8 cellular contexts compared by ENCODE assay signal in genomic region chr10:110137142-110137545, GRCh38.
DNase-seq lines count a peak whose midpoint lies in the region; ATAC-seq, FAIRE-seq and TF ChIP-seq lines count a peak whose summit lies in the region.

No MANE protein-coding gene starts in this region.

- peak; percentile 72 for FAIRE-seq in endothelial cell of umbilical vein (lab: Jason Lieb, UNC)

- peaks cover 3% of the 10 kb centered on the region; the same call in 1 of the 2 replicates for H3K27me3 Mint-ChIP-seq in H9 (ENCODE audit: low read depth)

- H3K79me2 ChIP-seq in H9 (ENCODE audit: insufficient read depth, low read length): no peaks in the 10 kb centered on the region
- H3K79me2 ChIP-seq in endothelial cell of umbilical vein (ENCODE audit: control insufficient read depth, insufficient read depth, low read length): no peaks in the 10 kb centered on the region

- peak; percentile 82 to 88 for ATAC-seq in activated CD4-positive, CD25-positive, alpha-beta regulatory T cell treated with anti-CD3 and anti-CD28 coated beads, Interleukin-2, amount 50 U/mL, for 24 hours
- ATAC-seq in mucosa of descending colon: peak; percentile 82

- peaks cover 2 to 16% (median 14%) of the 10 kb centered on the region in 3 experiments; a peak in 5 of 7 replicates for H3K36me3 Mint-ChIP-seq in H9 (ENCODE audit: insufficient read depth in 1 of 3, low read depth in 3 of 3)

- no peak overlapping the region for H4K8ac ChIP-seq in H9 (replicated peaks; ENCODE audit: insufficient read length, low read depth, low read length)

- H2BK15ac ChIP-seq in H9 (ENCODE audit: low read depth, low read length): no peak overlapping the region

- no peak overlapping the region for H3K4me3 Mint-ChIP-seq in H9

- H2AK5ac ChIP-seq in H9 (ENCODE audit: insufficient read length, low read length): no peak overlapping the region

- no peaks in the 10 kb centered on the region for H3K79me1 ChIP-seq in H9 (ENCODE audit: insufficient read depth, low read depth, low read length, poor library complexity, severe bottlenecking)

- intact Hi-C loops in endothelial cell of umbilical vein (cut with micrococcal nuclease) (loop anchor here (1.0 to 2.0 kb wide), 9 partner anchors 54 to 253 kb away; partner anchors contain the start of genes ADD3 and SMNDC1), mucosa of descending colon (cut with DNase I, micrococcal nuclease) (loop anchor here (5.0 to 10.0 kb wide), 5 partner anchors 70 to 252 kb away; partner anchors contain the start of gene MXI1 (in 1 of the 2))

- no peak for DNase-seq in activated CD4-positive, CD25-positive, alpha-beta regulatory T cell (lab: John Stamatoyannopoulos, UW)
- DNase-seq in H9 (no peak), NCI-H1092 treated with DMSO at 0.1 percent for 48 hours (lab: John Stamatoyannopoulos, UW) (peak; percentile 42), SW480 (ENCODE audit: low spot score) (peak; percentile 80), endothelial cell of umbilical vein (ENCODE audit: low read depth, low spot score) (peak; percentile 74), mucosa of descending colon (no peak)
- DNase-seq in activated CD8-positive, alpha-beta memory T cell treated with anti-CD3 and anti-CD28 coated beads, Interleukin-2, amount 50 U/mL, for 4 hours: no peak

- H3K9ac ChIP-seq in H9 (ENCODE audit: extremely low read depth, insufficient read length, low read length): no peak overlapping the region
- H3K9ac ChIP-seq in endothelial cell of umbilical vein (replicated peaks; ENCODE audit: extremely low read depth, insufficient read depth, low read length): no peak overlapping the region

- H4K5ac ChIP-seq in H9 (ENCODE audit: insufficient read length, low read depth, low read length): no peak overlapping the region

- no peak for TF ChIP-seq POLR2A in endothelial cell of umbilical vein (IDR thresholded peaks at IDR 0.05; ENCODE audit: low read depth, low read length)

- no peak overlapping the region for H3K27ac ChIP-seq in H9 (ENCODE audit: insufficient read length, low read depth, low read length)
- no peak overlapping the region for H3K27ac ChIP-seq in endothelial cell of umbilical vein (ENCODE audit: insufficient read depth, low read depth, low read length)

- no peak overlapping the region for H3K4me3 ChIP-seq in endothelial cell of umbilical vein (replicated peaks in 1 of 3; ENCODE audit: insufficient read depth in 1 of 3, low read depth in 1 of 3, low read length in 3 of 3)
- H3K4me3 ChIP-seq in mucosa of descending colon: no peak overlapping the region

- no peak overlapping the region for H3K27ac Mint-ChIP-seq in H9

- no peak overlapping the region for H2AFZ ChIP-seq in H9 (ENCODE audit: low read length)
- no peak overlapping the region for H2AFZ ChIP-seq in endothelial cell of umbilical vein (ENCODE audit: low read depth, low read length)

- dilution Hi-C loops in endothelial cell of umbilical vein (cut with MboI; ENCODE audit: extremely low pct_ligation_motif_present, low sequenced_read_pairs): loop anchor here (25.0 kb wide), 1 partner anchor 150 kb away; no protein-coding TSS in a partner anchor

- H3K36me3 ChIP-seq in endothelial cell of umbilical vein (ENCODE audit: control insufficient read depth in 2 of 2, extremely low read depth in 1 of 2, insufficient read depth in 2 of 2, low read length in 2 of 2) (peaks cover 0 to 2% of the 10 kb centered on the region in 2 experiments), mucosa of descending colon (ENCODE audit: low read depth) (no peaks in the 10 kb centered on the region)

- no peak overlapping the region for H3K18ac ChIP-seq in H9 (ENCODE audit: insufficient read length, low read depth, low read length)

- H2BK20ac ChIP-seq in H9 (ENCODE audit: low read depth, low read length, poor library complexity, severe bottlenecking): no peak overlapping the region

- H3K27me3 ChIP-seq in H9 (ENCODE audit: insufficient read depth, low read length) (no peaks in the 10 kb centered on the region), endothelial cell of umbilical vein (ENCODE audit: control insufficient read depth in 2 of 2, insufficient read depth in 2 of 2, low read length in 2 of 2) (no peaks in the 10 kb centered on the region)

- peak; percentile 88 for TF ChIP-seq CTCF in H9 (conservative IDR thresholded peaks at IDR 0.05)
- peak; percentile 49 to 53 for TF ChIP-seq CTCF in endothelial cell of umbilical vein (IDR thresholded peaks at IDR 0.05; ENCODE audit: extremely low read depth in 1 of 2, insufficient read depth in 1 of 2, low read depth in 1 of 2, low read length in 2 of 2)
- TF ChIP-seq CTCF in mucosa of descending colon (IDR thresholded peaks at IDR 0.05): no peak

- BruUV-seq in endothelial cell of umbilical vein (replicated peaks; lab: Mats Ljungman, UMichigan): no TSS peak

- H4K91ac ChIP-seq in H9 (ENCODE audit: insufficient read length, low read depth, low read length): no peak overlapping the region

- no peak overlapping the region for H2BK5ac ChIP-seq in H9 (ENCODE audit: insufficient read length, low read length)

- CTCF ChIA-PET in endothelial cell of umbilical vein (lab: Charles Lee): interaction anchor here (1.2 to 3.1 kb wide), 12 partner anchors 59 to 2000 kb away, joined by 3 to 72 read pairs (median 8); partner anchors contain the start of genes MXI1 and SMNDC1

- no peak overlapping the region for H3K4me2 ChIP-seq in H9 (ENCODE audit: insufficient read depth, insufficient read length, low read length)
- H3K4me2 ChIP-seq in endothelial cell of umbilical vein (ENCODE audit: insufficient read depth, low read length): no peak overlapping the region

- no peak overlapping the region for H3K23ac ChIP-seq in H9 (ENCODE audit: insufficient read length, low read depth, low read length)

- H3T11ph ChIP-seq in H9 (ENCODE audit: low read length): no peak overlapping the region

- POLR2A ChIA-PET in endothelial cell of umbilical vein (lab: Charles Lee): no interaction called here

- H2BK12ac ChIP-seq in H9 (ENCODE audit: insufficient read length, low read depth, low read length): no peak overlapping the region

- no peaks in the 10 kb centered on the region for H4K20me1 ChIP-seq in H9 (ENCODE audit: control insufficient read depth, insufficient read depth, insufficient read length)
- H4K20me1 ChIP-seq in endothelial cell of umbilical vein (replicated peaks; ENCODE audit: control insufficient read depth, extremely low read depth, insufficient read depth, low read length): no peaks in the 10 kb centered on the region

- H2BK120ac ChIP-seq in H9 (ENCODE audit: low read depth, low read length, poor library complexity, severe bottlenecking): no peak overlapping the region

- H3K9me3 ChIP-seq in H9 (ENCODE audit: control insufficient read depth, low read depth, low read length): no peaks in the 10 kb centered on the region
- H3K9me3 ChIP-seq in endothelial cell of umbilical vein (replicated peaks; ENCODE audit: control insufficient read depth, insufficient read depth, low read length): no peaks in the 10 kb centered on the region
- H3K9me3 ChIP-seq in mucosa of descending colon: no peaks in the 10 kb centered on the region

- H3K4me1 ChIP-seq in H9 (ENCODE audit: insufficient read depth, low read length) (no peaks in the 10 kb centered on the region), endothelial cell of umbilical vein (ENCODE audit: control insufficient read depth, extremely low read depth, insufficient read depth, low read length) (peaks cover 14% of the 10 kb centered on the region), mucosa of descending colon (ENCODE audit: low read depth) (peaks cover 20% of the 10 kb centered on the region)

- no peaks in the 10 kb centered on the region for H3K23me2 ChIP-seq in H9 (ENCODE audit: insufficient read length, low read depth, low read length, poor library complexity, severe bottlenecking)

- no peaks in the 10 kb centered on the region for H3K9me3 Mint-ChIP-seq in H9

- H3K14ac ChIP-seq in H9 (ENCODE audit: insufficient read depth, low read length): no peak overlapping the region

- H3K4ac ChIP-seq in H9 (ENCODE audit: low read depth, low read length): no peak overlapping the region

- H3K56ac ChIP-seq in H9 (ENCODE audit: insufficient read length, low read depth, low read length): no peak overlapping the region

- no CpG with 5 or more reads among the region's 2 CpGs for WGBS in H9 (ENCODE audit: extremely low coverage, insufficient read length, low lambda C conversion rate)

- no peaks in the 10 kb centered on the region for H3K9me1 ChIP-seq in endothelial cell of umbilical vein (replicated peaks; ENCODE audit: control insufficient read depth, extremely low read depth, insufficient read depth, low read length)

- H3K4me1 Mint-ChIP-seq in H9: peaks cover 2 to 7% of the 10 kb centered on the region in 2 experiments; a peak in 3 of 4 replicates

TF ChIP-seq in endothelial cell of umbilical vein, 7 proteins besides CTCF, POLR2A, EP300 and RAD21:
- no peak for TF ChIP-seq POLR2AphosphoS5 (IDR thresholded peaks at IDR 0.05; ENCODE audit: insufficient read depth, low read depth, low read length)
- no peak for TF ChIP-seq MAX (IDR thresholded peaks at IDR 0.05; ENCODE audit: insufficient read depth, insufficient read length)
- TF ChIP-seq GATA2 (IDR thresholded peaks at IDR 0.05; ENCODE audit: insufficient read depth, insufficient read length, low read depth, low read length): no peak
- TF ChIP-seq FOS (IDR thresholded peaks at IDR 0.05; ENCODE audit: borderline replicate concordance, insufficient read depth, low read length): no peak
- TF ChIP-seq MYC (IDR thresholded peaks at IDR 0.05; ENCODE audit: low read depth, low read length): no peak
- no peak for TF ChIP-seq JUN (IDR thresholded peaks at IDR 0.05; ENCODE audit: borderline replicate concordance, insufficient read depth, insufficient read length, low read depth)
- TF ChIP-seq EZH2 (IDR thresholded peaks at IDR 0.05; ENCODE audit: borderline replicate concordance, low read depth, low read length, severe bottlenecking): no peak
TF ChIP-seq in endothelial cell of umbilical vein: peak in this region for 0.

Comparison
In these comparisons a context has a peak if more than half of its experiments do, and no peak if none do; other contexts are left out.
1. DNase-seq: peak in NCI-H1092 treated with DMSO at 0.1 percent for 48 hours (single experiment), SW480 (single experiment) and endothelial cell of umbilical vein (single experiment); none in activated CD4-positive, CD25-positive, alpha-beta regulatory T cell (0 of 4), H9 (single experiment), mucosa of descending colon (0 of 3) and activated CD8-positive, alpha-beta memory T cell treated with anti-CD3 and anti-CD28 coated beads, Interleukin-2, amount 50 U/mL, for 4 hours (single experiment).